Comparison of ENCODE assay signal across 1 cellular context in the genomic region with DNA sequence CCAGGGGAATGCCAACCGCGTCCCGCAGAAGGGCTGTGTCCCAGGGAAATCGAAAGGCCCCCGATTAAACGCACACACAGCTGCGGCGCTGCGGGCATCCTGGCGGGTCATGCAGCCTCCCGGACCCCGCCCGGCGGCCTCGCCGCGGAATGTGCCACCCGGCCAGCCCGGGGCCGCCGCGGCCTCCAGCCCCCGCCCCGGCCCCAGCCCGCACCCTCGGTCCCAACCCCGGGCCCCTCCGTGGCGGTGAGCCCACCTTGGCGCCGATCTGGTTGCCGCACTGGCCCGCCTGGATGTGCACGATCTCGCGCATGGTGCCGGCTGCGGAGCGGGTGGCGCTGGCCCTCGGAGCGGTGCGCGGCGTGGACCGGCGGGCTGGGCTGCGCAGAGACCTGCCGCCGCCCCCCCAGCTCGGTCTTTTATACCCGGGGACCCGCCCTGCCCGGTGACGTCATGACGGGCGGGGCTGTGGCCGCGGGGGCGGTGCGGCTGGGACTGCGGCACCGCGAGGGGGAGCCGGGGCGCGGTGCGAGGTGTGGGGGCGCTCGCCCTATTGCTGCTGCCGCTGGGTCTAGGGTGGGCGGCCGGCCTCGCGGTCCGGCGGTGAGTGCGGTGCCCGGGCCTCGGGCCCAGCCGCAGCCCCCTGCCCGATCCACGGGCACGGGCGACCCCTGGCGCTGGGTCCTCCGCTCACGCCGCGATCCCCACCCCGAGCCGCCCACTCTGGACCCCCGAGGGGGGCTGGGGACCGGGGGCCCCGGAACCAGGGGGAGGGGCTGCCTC.
TF ChIP-seq lines count a peak whose summit lies in the region.

A gene (minus strand): TSS at position 394 of the 783 bp plus-strand sequence. CDS start 81 bp downstream, at position 313.

TF ChIP-seq in HepG2, 621 proteins besides CTCF, POLR2A, EP300 and RAD21 (continued from another document and continues in another):
- TF ChIP-seq, protein P1, sequence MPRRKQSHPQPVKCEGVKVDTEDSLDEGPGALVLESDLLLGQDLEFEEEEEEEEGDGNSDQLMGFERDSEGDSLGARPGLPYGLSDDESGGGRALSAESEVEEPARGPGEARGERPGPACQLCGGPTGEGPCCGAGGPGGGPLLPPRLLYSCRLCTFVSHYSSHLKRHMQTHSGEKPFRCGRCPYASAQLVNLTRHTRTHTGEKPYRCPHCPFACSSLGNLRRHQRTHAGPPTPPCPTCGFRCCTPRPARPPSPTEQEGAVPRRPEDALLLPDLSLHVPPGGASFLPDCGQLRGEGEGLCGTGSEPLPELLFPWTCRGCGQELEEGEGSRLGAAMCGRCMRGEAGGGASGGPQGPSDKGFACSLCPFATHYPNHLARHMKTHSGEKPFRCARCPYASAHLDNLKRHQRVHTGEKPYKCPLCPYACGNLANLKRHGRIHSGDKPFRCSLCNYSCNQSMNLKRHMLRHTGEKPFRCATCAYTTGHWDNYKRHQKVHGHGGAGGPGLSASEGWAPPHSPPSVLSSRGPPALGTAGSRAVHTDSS (CRISPR knock-in tag; conservative IDR thresholded peaks at IDR 0.05): peak; percentile 98; the same call in 1 of the 2 replicates
- TF ChIP-seq FOXO1 (CRISPR knock-in tag; IDR thresholded peaks at IDR 0.05): peak; percentile 42; the same call in 1 of the 2 replicates
- TF ChIP-seq ZNF326 (CRISPR knock-in tag; IDR thresholded peaks at IDR 0.05; ENCODE audit: borderline replicate concordance): no peak
- no peak for TF ChIP-seq ZNF224 (CRISPR knock-in tag; IDR thresholded peaks at IDR 0.05)
- TF ChIP-seq ZSCAN20 (CRISPR knock-in tag; IDR thresholded peaks at IDR 0.05; ENCODE audit: borderline replicate concordance): peak; percentile 83; the same call in 1 of the 2 replicates
- no peak for TF ChIP-seq ZEB1 (IDR thresholded peaks at IDR 0.05; ENCODE audit: insufficient replicate concordance, low read depth)
- no peak for TF ChIP-seq FOXK2 (IDR thresholded peaks at IDR 0.05)
- TF ChIP-seq EED (CRISPR knock-in tag; IDR thresholded peaks at IDR 0.05): no peak; the same call in 1 of the 2 replicates
- 0 out of 2 replicates have a peak, but pooled peaks have one; percentile 71 for TF ChIP-seq ZNF83 (CRISPR knock-in tag; IDR thresholded peaks at IDR 0.05; ENCODE audit: borderline replicate concordance)
- TF ChIP-seq POLR2AphosphoS2 (IDR thresholded peaks at IDR 0.05; ENCODE audit: low read depth, low read length): no peak
- TF ChIP-seq, protein P2, sequence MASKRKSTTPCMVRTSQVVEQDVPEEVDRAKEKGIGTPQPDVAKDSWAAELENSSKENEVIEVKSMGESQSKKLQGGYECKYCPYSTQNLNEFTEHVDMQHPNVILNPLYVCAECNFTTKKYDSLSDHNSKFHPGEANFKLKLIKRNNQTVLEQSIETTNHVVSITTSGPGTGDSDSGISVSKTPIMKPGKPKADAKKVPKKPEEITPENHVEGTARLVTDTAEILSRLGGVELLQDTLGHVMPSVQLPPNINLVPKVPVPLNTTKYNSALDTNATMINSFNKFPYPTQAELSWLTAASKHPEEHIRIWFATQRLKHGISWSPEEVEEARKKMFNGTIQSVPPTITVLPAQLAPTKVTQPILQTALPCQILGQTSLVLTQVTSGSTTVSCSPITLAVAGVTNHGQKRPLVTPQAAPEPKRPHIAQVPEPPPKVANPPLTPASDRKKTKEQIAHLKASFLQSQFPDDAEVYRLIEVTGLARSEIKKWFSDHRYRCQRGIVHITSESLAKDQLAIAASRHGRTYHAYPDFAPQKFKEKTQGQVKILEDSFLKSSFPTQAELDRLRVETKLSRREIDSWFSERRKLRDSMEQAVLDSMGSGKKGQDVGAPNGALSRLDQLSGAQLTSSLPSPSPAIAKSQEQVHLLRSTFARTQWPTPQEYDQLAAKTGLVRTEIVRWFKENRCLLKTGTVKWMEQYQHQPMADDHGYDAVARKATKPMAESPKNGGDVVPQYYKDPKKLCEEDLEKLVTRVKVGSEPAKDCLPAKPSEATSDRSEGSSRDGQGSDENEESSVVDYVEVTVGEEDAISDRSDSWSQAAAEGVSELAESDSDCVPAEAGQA (IDR thresholded peaks at IDR 0.05; ENCODE audit: low read depth): no peak
- TF ChIP-seq, protein P2 (CRISPR knock-in tag; IDR thresholded peaks at IDR 0.05; ENCODE audit: borderline replicate concordance): no peak
- TF ChIP-seq, protein P3, sequence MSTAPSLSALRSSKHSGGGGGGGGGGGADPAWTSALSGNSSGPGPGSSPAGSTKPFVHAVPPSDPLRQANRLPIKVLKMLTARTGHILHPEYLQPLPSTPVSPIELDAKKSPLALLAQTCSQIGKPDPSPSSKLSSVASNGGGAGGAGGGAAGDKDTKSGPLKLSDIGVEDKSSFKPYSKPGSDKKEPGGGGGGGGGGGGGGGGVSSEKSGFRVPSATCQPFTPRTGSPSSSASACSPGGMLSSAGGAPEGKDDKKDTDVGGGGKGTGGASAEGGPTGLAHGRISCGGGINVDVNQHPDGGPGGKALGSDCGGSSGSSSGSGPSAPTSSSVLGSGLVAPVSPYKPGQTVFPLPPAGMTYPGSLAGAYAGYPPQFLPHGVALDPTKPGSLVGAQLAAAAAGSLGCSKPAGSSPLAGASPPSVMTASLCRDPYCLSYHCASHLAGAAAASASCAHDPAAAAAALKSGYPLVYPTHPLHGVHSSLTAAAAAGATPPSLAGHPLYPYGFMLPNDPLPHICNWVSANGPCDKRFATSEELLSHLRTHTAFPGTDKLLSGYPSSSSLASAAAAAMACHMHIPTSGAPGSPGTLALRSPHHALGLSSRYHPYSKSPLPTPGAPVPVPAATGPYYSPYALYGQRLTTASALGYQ (CRISPR knock-in tag; IDR thresholded peaks at IDR 0.05): peak; percentile 84; the same call in 1 of the 2 replicates
- 0 out of 2 replicates have a peak, but pooled peaks have one; percentile 81 for TF ChIP-seq CC2D1A (CRISPR knock-in tag; IDR thresholded peaks at IDR 0.05)
- TF ChIP-seq RCOR2 (CRISPR knock-in tag; IDR thresholded peaks at IDR 0.05): no peak
- TF ChIP-seq, protein P4, sequence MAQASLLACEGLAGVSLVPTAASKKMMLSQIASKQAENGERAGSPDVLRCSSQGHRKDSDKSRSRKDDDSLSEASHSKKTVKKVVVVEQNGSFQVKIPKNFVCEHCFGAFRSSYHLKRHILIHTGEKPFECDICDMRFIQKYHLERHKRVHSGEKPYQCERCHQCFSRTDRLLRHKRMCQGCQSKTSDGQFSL (CRISPR knock-in tag; IDR thresholded peaks at IDR 0.05): peak; percentile 96
- TF ChIP-seq ZNF251 (CRISPR knock-in tag; IDR thresholded peaks at IDR 0.05): no peak
- TF ChIP-seq TBX3 (IDR thresholded peaks at IDR 0.05; ENCODE audit: borderline replicate concordance): no peak
- no peak for TF ChIP-seq ONECUT2 (CRISPR knock-in tag; IDR thresholded peaks at IDR 0.05)
- TF ChIP-seq ZNF460 (CRISPR knock-in tag; IDR thresholded peaks at IDR 0.05; ENCODE audit: borderline replicate concordance): no peak; the same call in 1 of the 2 replicates
- no peak for TF ChIP-seq ZNF382 (CRISPR knock-in tag; IDR thresholded peaks at IDR 0.05; ENCODE audit: borderline replicate concordance)
- no peak for TF ChIP-seq JARID2 (CRISPR knock-in tag; IDR thresholded peaks at IDR 0.05; ENCODE audit: insufficient replicate concordance)
- TF ChIP-seq, protein P5, sequence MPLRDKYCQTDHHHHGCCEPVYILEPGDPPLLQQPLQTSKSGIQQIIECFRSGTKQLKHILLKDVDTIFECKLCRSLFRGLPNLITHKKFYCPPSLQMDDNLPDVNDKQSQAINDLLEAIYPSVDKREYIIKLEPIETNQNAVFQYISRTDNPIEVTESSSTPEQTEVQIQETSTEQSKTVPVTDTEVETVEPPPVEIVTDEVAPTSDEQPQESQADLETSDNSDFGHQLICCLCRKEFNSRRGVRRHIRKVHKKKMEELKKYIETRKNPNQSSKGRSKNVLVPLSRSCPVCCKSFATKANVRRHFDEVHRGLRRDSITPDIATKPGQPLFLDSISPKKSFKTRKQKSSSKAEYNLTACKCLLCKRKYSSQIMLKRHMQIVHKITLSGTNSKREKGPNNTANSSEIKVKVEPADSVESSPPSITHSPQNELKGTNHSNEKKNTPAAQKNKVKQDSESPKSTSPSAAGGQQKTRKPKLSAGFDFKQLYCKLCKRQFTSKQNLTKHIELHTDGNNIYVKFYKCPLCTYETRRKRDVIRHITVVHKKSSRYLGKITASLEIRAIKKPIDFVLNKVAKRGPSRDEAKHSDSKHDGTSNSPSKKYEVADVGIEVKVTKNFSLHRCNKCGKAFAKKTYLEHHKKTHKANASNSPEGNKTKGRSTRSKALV (CRISPR knock-in tag; IDR thresholded peaks at IDR 0.05): no peak
- TF ChIP-seq HNRNPUL1 (IDR thresholded peaks at IDR 0.05; ENCODE audit: low read depth, low read length): 0 out of 2 replicates have a peak, but pooled peaks have one; percentile 27
- TF ChIP-seq BCL6 (CRISPR knock-in tag; IDR thresholded peaks at IDR 0.05): no peak
- TF ChIP-seq TBL1XR1 (IDR thresholded peaks at IDR 0.05; ENCODE audit: borderline replicate concordance, low read length, partially characterized antibody): peak; percentile 25
- TF ChIP-seq NR2F1 (CRISPR knock-in tag; IDR thresholded peaks at IDR 0.05): no peak
- TF ChIP-seq, protein P6, sequence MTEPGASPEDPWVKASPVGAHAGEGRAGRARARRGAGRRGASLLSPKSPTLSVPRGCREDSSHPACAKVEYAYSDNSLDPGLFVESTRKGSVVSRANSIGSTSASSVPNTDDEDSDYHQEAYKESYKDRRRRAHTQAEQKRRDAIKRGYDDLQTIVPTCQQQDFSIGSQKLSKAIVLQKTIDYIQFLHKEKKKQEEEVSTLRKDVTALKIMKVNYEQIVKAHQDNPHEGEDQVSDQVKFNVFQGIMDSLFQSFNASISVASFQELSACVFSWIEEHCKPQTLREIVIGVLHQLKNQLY (CRISPR knock-in tag; IDR thresholded peaks at IDR 0.05): 0 out of 2 replicates have a peak, but pooled peaks have one; percentile 12
- TF ChIP-seq ZNF605 (CRISPR knock-in tag; IDR thresholded peaks at IDR 0.05): no peak
- peak; percentile 71 for TF ChIP-seq ZNF768 (CRISPR knock-in tag; IDR thresholded peaks at IDR 0.05)
- no peak for TF ChIP-seq NFE2 (CRISPR knock-in tag; IDR thresholded peaks at IDR 0.05)
- no peak for TF ChIP-seq MYNN (CRISPR knock-in tag; IDR thresholded peaks at IDR 0.05; ENCODE audit: low read depth)
- peak; percentile 79; the same call in 1 of the 2 replicates for TF ChIP-seq HOXA5 (CRISPR knock-in tag; IDR thresholded peaks at IDR 0.05)
- TF ChIP-seq, protein P7, sequence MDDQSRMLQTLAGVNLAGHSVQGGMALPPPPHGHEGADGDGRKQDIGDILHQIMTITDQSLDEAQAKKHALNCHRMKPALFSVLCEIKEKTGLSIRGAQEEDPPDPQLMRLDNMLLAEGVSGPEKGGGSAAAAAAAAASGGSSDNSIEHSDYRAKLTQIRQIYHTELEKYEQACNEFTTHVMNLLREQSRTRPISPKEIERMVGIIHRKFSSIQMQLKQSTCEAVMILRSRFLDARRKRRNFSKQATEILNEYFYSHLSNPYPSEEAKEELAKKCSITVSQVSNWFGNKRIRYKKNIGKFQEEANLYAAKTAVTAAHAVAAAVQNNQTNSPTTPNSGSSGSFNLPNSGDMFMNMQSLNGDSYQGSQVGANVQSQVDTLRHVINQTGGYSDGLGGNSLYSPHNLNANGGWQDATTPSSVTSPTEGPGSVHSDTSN (CRISPR knock-in tag; IDR thresholded peaks at IDR 0.05; ENCODE audit: borderline replicate concordance): 0 out of 2 replicates have a peak, but pooled peaks have one; percentile 37
- TF ChIP-seq, protein P8, sequence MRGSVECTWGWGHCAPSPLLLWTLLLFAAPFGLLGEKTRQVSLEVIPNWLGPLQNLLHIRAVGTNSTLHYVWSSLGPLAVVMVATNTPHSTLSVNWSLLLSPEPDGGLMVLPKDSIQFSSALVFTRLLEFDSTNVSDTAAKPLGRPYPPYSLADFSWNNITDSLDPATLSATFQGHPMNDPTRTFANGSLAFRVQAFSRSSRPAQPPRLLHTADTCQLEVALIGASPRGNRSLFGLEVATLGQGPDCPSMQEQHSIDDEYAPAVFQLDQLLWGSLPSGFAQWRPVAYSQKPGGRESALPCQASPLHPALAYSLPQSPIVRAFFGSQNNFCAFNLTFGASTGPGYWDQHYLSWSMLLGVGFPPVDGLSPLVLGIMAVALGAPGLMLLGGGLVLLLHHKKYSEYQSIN (CRISPR knock-in tag; IDR thresholded peaks at IDR 0.05; ENCODE audit: borderline replicate concordance): no peak
- TF ChIP-seq MAFF (IDR thresholded peaks at IDR 0.05; ENCODE audit: low read depth, low read length): no peak
